Comparison of ENCODE assay signal across 22 cellular contexts in the genomic region with DNA sequence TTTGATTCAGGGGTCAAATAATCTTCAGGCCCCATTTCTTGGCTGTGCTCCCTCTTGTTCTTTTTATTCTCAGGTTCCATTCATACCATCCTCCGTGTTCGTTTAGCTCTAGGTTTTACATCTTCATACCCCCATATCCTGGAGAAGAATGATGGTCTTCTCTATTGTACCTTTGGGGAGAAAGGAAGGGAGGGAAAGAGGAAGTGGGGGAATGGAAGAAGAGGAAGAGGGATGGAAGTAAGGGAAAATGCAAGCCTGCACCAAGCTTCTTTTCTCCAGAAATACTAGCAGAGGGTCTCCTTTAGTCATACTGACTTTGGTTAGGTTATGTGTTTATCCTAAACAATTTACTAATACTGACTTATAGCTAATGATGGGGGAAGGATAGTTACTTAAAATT.
"Had no signal": no experiment of that assay in that cellular context is flagged by ENCODE, and none has a peak within 500 bp of the region (broad histone marks: within the 10 kb centered on the region; RNA-seq: fewer than 3 reads in every experiment).

No MANE protein-coding gene starts in this region.

- ATAC-seq: HepG2 had no signal

- H3K27ac ChIP-seq: KMS-11, SJSA1, SK-N-MC had no signal

- DNase-seq: IMR-90, Kasumi-1, MM.1S, NCI-H1092 treated with DMSO at 0.1 percent for 48 hours, NCI-H1436, NCI-H187, NCI-H2029, NCI-H2081 treated with DMSO at 0.1 percent for 48 hours, NCI-H2171, NCI-H226, NCI-H446, NCI-H510A, NCI-H524 treated with DMSO at 0.1 percent for 48 hours, NCI-H69, NCI-H774, Right ventricle myocardium superior, RPMI8226, SIG-M5 had no signal
